Comparison of ENCODE assay signal across 8 cellular contexts in the genomic region with DNA sequence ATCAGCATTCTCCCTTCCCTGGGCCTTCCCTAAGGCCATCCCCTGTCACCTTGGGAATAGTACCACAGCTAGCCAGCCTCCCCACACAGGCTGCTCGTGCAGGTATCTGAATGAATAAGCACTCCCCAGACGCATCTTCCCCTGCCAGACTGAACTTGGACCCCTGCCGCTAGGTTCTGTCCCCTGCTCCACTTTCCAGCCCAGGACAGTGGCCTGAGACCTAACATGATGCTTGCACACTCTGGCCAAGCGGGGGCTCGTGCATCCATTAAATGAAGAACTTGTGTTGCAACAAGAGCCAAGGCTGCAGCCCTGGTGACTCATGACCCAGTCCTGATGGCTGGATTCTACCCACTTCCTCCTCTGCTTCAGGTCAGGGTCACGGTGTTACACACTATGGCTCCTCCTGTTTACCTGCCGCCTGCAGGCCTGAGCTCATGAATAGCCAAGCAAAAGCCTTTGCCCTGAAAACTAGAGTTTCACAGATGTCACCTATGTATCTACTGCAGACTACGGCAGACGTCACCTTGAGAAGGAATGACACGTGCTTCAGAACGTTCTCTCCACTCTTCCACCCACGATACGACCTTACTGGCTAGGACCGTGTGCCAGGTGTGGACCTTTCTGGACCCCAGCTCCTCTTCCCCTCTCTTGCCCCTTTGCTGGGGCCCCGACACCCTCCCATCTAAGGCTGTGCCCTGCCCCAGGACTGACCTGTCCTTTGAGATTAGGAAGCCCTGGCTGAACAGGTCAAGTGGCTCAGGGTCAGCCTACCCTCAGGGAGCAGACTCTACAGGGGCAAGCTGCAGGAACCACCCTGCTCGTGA. TPM values are rescaled to one million over a fixed set of nuclear protein-coding genes. Genes with fewer than 3 reads are reported as not detected.
DNase-seq lines count a peak whose midpoint lies in the region; ATAC-seq and TF ChIP-seq lines count a peak whose summit lies in the region.

No MANE protein-coding gene starts in this region.

- TF ChIP-seq CTCF in AG10803 (conservative IDR thresholded peaks at IDR 0.05; ENCODE audit: low read length) (no peak), astrocyte of the cerebellum (IDR thresholded peaks at IDR 0.05; ENCODE audit: low read depth, low read length, missing control alignments) (no peak)

- in situ Hi-C loops in astrocyte of the cerebellum (cut with HindIII; ENCODE audit: low sequenced_read_pairs) = no loop called here

- DNase-seq in AG10803 (ENCODE audit: low read depth) (peak; percentile 73), HuH-7.5 (ENCODE audit: low spot score) (peak; percentile 86), astrocyte of the cerebellum (ENCODE audit: low read depth) (peak; percentile 5), lung microvascular endothelial cell (ENCODE audit: low read depth in 2 of 2) (peak; percentile 13 to 33), NCI-H69 (lab: John Stamatoyannopoulos, UW) (no peak), NCI-H345 treated with DMSO at 0.1 percent for 48 hours (lab: John Stamatoyannopoulos, UW; ENCODE audit: unreplicated experiment) (no peak)

- ATAC-seq in GM19035 (IDR thresholded peaks at IDR 0.05; ENCODE audit: unreplicated experiment) (peak; percentile 69), GM19455 (IDR thresholded peaks at IDR 0.05; ENCODE audit: unreplicated experiment) (no peak)

- H3K4me3 ChIP-seq in AG10803 (ENCODE audit: low read length) = no peak overlapping the region
- H3K4me3 ChIP-seq in astrocyte of the cerebellum (ENCODE audit: low read depth, low read length) = no peak overlapping the region

RNA-seq across cellular contexts. Expression of a gene that starts 6.5 kb away (rescaled TPM):
- 12.9 and 18.5 TPM in 2 replicates for total RNA-seq in lung microvascular endothelial cell

RNA-seq across cellular contexts. Expression of a gene that starts 24.7 kb away (rescaled TPM):
- 34.9 and 53.6 TPM in 2 replicates for total RNA-seq in lung microvascular endothelial cell

Comparison
In these comparisons a context has a peak if more than half of its experiments do, and no peak if none do; other contexts are left out.
1. DNase-seq: peak in AG10803 (single experiment), HuH-7.5 (single experiment), astrocyte of the cerebellum (single experiment) and lung microvascular endothelial cell (2 of 2); none in NCI-H69 (single experiment) and NCI-H345 treated with DMSO at 0.1 percent for 48 hours (single experiment).